Comparison of ENCODE assay signal across 19 cellular contexts in genomic region chr1:217642455-217642854, GRCh38. TPM values are rescaled to one million over a fixed set of nuclear protein-coding genes. Genes with fewer than 3 reads are reported as not detected.
A peak's percentile ranks its signal among the peaks of the same experiment; 100 is the strongest.
DNase-seq lines count a peak whose midpoint lies in the region; ATAC-seq, FAIRE-seq and TF ChIP-seq lines count a peak whose summit lies in the region.
"Had no signal": no experiment of that assay in that cellular context is flagged by ENCODE, and none has a peak within 500 bp of the region (broad histone marks: within the 10 kb centered on the region; RNA-seq: fewer than 3 reads in every experiment).

No MANE protein-coding gene starts in this region.

- no peak overlapping the region for H3K27ac Mint-ChIP-seq in GM23338
- H3K27ac Mint-ChIP-seq in CD8-positive, alpha-beta T cell = no peak overlapping the region
- H3K27ac Mint-ChIP-seq: CD4-positive, alpha-beta memory T cell; H9 had no signal

- peak overlapping the region; percentile 67; the same call in 1 of the 2 replicates for H2AFZ ChIP-seq in GM23338
- H2AFZ ChIP-seq: GM23248 had no signal

- no peak overlapping the region for H2BK5ac ChIP-seq in mesendoderm (ENCODE audit: low read length)

- H3K27me3 ChIP-seq in GM23338 (ENCODE audit: insufficient read depth) = no peaks in the 10 kb centered on the region
- no peaks in the 10 kb centered on the region for H3K27me3 ChIP-seq in mesendoderm (ENCODE audit: insufficient read depth, low read length, poor library complexity)
- no peaks in the 10 kb centered on the region for H3K27me3 ChIP-seq in CD8-positive, alpha-beta T cell (ENCODE audit: insufficient read depth, low read length)

- H3K18ac ChIP-seq in mesendoderm (ENCODE audit: low read length) = no peak overlapping the region

- no peak overlapping the region for H3K4ac ChIP-seq in mesendoderm (ENCODE audit: low read depth, low read length)

- no peak overlapping the region for H2AK5ac ChIP-seq in mesendoderm (ENCODE audit: low read length)

- H3K36me3 ChIP-seq in GM23338 (ENCODE audit: insufficient read depth) (no peaks in the 10 kb centered on the region), mesendoderm (ENCODE audit: control insufficient read depth, insufficient read depth, low read length) (no peaks in the 10 kb centered on the region)
- no peaks in the 10 kb centered on the region for H3K36me3 ChIP-seq in CD8-positive, alpha-beta T cell (ENCODE audit: insufficient read depth, low read length)

- H4K5ac ChIP-seq in mesendoderm (ENCODE audit: low read length) = no peak overlapping the region

- intact Hi-C loops in CD8-positive, alpha-beta T cell (cut with DNase I, micrococcal nuclease) = no loop called here

- H3K4me1 ChIP-seq in GM23338 (ENCODE audit: insufficient read depth) (no peaks in the 10 kb centered on the region), mesendoderm (ENCODE audit: control insufficient read depth, low read depth, low read length) (no peaks in the 10 kb centered on the region)
- H3K4me1 ChIP-seq in CD8-positive, alpha-beta T cell (ENCODE audit: insufficient read depth, low read length) = no peaks in the 10 kb centered on the region
- H3K4me1 ChIP-seq: Caco-2 had no signal

- no peaks in the 10 kb centered on the region for H3K79me1 ChIP-seq in mesendoderm (ENCODE audit: low read length)

- H3K27me3 Mint-ChIP-seq in GM23338 (ENCODE audit: insufficient read depth, low read depth, poor library complexity) = no peaks in the 10 kb centered on the region
- H3K27me3 Mint-ChIP-seq in CD8-positive, alpha-beta T cell (ENCODE audit: low read depth) = peaks cover 8% of the 10 kb centered on the region

- CTCF ChIA-PET in CD8-positive, alpha-beta T cell (lab: Charles Lee) = no interaction called here

- WGBS in mesendoderm (ENCODE audit: extremely low coverage, insufficient coverage, low lambda C conversion rate) = no CpG with 5 or more reads among the region's 6 CpGs

- H4K8ac ChIP-seq in mesendoderm (ENCODE audit: low read depth, low read length) = no peak overlapping the region

- TF ChIP-seq CTCF in D721Med (IDR thresholded peaks at IDR 0.05; ENCODE audit: insufficient read depth, missing control alignments) = no peak
- no peak for TF ChIP-seq CTCF in GM23338 (conservative IDR thresholded peaks at IDR 0.05; ENCODE audit: low read depth in 2 of 2)
- TF ChIP-seq CTCF in CD8-positive, alpha-beta T cell (IDR thresholded peaks at IDR 0.05) = no peak

- H3K27ac ChIP-seq in GM23338 (ENCODE audit: low read depth) (no peak overlapping the region), mesendoderm (ENCODE audit: low read depth, low read length) (no peak overlapping the region)
- no peak overlapping the region for H3K27ac ChIP-seq in CD8-positive, alpha-beta T cell (ENCODE audit: low read depth, low read length)
- H3K27ac ChIP-seq: GM23248 had no signal

- no peaks in the 10 kb centered on the region for H3F3A ChIP-seq in GM23338 (replicated peaks; ENCODE audit: low read depth)

- no peaks in the 10 kb centered on the region for H3K9me3 ChIP-seq in CD8-positive, alpha-beta T cell (ENCODE audit: low read length)
- H3K9me3 ChIP-seq: Caco-2 had no signal

- H3K79me2 ChIP-seq in GM23338 (replicated peaks; ENCODE audit: insufficient read depth) = no peaks in the 10 kb centered on the region
- H3K79me2 ChIP-seq in mesendoderm (ENCODE audit: control insufficient read depth, insufficient read depth, low read length) = no peaks in the 10 kb centered on the region

- FAIRE-seq in D721Med (lab: Jason Lieb, UNC) = peak; percentile 74
- FAIRE-seq: GM12878, GM19239 had no signal

- no peak for ATAC-seq in GM23338
- ATAC-seq in CD8-positive, alpha-beta T cell = no peak
- ATAC-seq: GM12878, HCT116 had no signal

- no peak overlapping the region for H3K23ac ChIP-seq in mesendoderm (ENCODE audit: low read length)

- H4K20me1 ChIP-seq in GM23338 (replicated peaks; ENCODE audit: insufficient read depth) = no peaks in the 10 kb centered on the region

- no peak overlapping the region for H2BK15ac ChIP-seq in mesendoderm (replicated peaks; ENCODE audit: low read depth)

- no peaks in the 10 kb centered on the region for H3K9me2 ChIP-seq in GM23338 (ENCODE audit: insufficient read depth)

- DNase-seq in D721Med (ENCODE audit: insufficient read length, low spot score) (no peak), GM23338 (ENCODE audit: low spot score) (no peak), NCI-H82 treated with DMSO at 0.1 percent for 48 hours (lab: John Stamatoyannopoulos, UW; ENCODE audit: unreplicated experiment) (peak; percentile 42), mesendoderm (peak; percentile 61), NCI-H1417 treated with DMSO at 0.1 percent for 48 hours (lab: John Stamatoyannopoulos, UW) (no peak)
- no peak for DNase-seq in CD8-positive, alpha-beta T cell
- DNase-seq: C1 segment of cervical spinal cord; Caco-2; CD4-positive, alpha-beta memory T cell; DMS 273 treated with DMSO at 0.1 percent for 48 hours; DMS79; EL; GDM1; GM23248; H9 had no signal

- H3K56ac ChIP-seq in mesendoderm (ENCODE audit: low read length) = no peak overlapping the region

- no peaks in the 10 kb centered on the region for H3K9me3 Mint-ChIP-seq in GM23338
- H3K9me3 Mint-ChIP-seq in CD8-positive, alpha-beta T cell = peaks cover 2% of the 10 kb centered on the region
- H3K9me3 Mint-ChIP-seq: H9 had no signal

- H3K4me1 Mint-ChIP-seq in GM23338 = peaks cover 4% of the 10 kb centered on the region; the same call in 1 of the 3 replicates
- H3K4me1 Mint-ChIP-seq in CD8-positive, alpha-beta T cell (ENCODE audit: low read depth) = no peaks in the 10 kb centered on the region
- H3K4me1 Mint-ChIP-seq: CD4-positive, alpha-beta memory T cell had no signal

- no peak overlapping the region for H3K4me2 ChIP-seq in GM23338
- no peak overlapping the region for H3K4me2 ChIP-seq in mesendoderm (ENCODE audit: low read length)

- no peak overlapping the region for H3K4me3 Mint-ChIP-seq in GM23338
- H3K4me3 Mint-ChIP-seq in CD8-positive, alpha-beta T cell = no peak overlapping the region
- H3K4me3 Mint-ChIP-seq: H9 had no signal

- no peak overlapping the region for H3K9ac ChIP-seq in mesendoderm (ENCODE audit: low read length)
- H3K9ac ChIP-seq: GM23248 had no signal

- H3K4me3 ChIP-seq in GM23338 (no peak overlapping the region), mesendoderm (ENCODE audit: low read length) (no peak overlapping the region)
- no peak overlapping the region for H3K4me3 ChIP-seq in CD8-positive, alpha-beta T cell (ENCODE audit: low read depth, low read length)
- H3K4me3 ChIP-seq: GM12878, GM23248 had no signal

- H3K36me3 Mint-ChIP-seq in GM23338 (ENCODE audit: low read depth) = no peaks in the 10 kb centered on the region
- no peaks in the 10 kb centered on the region for H3K36me3 Mint-ChIP-seq in CD8-positive, alpha-beta T cell
- H3K36me3 Mint-ChIP-seq: CD4-positive, alpha-beta memory T cell had no signal

- POLR2A ChIA-PET in CD8-positive, alpha-beta T cell (lab: Charles Lee) = no interaction called here

- no peak overlapping the region for H2BK120ac ChIP-seq in mesendoderm (ENCODE audit: low read depth, low read length)

TF ChIP-seq in GM23338, 12 proteins besides CTCF, POLR2A, EP300 and RAD21:
- no peak for TF ChIP-seq EZH2phosphoT487 (IDR thresholded peaks at IDR 0.05; ENCODE audit: unreplicated experiment)
- TF ChIP-seq JUNB (IDR thresholded peaks at IDR 0.05; ENCODE audit: unreplicated experiment) = no peak
- TF ChIP-seq POLR2AphosphoS5 (IDR thresholded peaks at IDR 0.05; ENCODE audit: low read depth) = no peak
- no peak for TF ChIP-seq ZNF331 (CRISPR knock-in tag; IDR thresholded peaks at IDR 0.05; ENCODE audit: low read depth)
- TF ChIP-seq NANOG (IDR thresholded peaks at IDR 0.05; ENCODE audit: borderline replicate concordance) = no peak
- no peak for TF ChIP-seq ZNF114 (CRISPR knock-in tag; IDR thresholded peaks at IDR 0.05)

RNA-seq across cellular contexts. Expression of gene SPATA17, which starts 11.3 kb away (rescaled TPM):
- total RNA-seq in GM23338 (2014; rRNA removed; shearing (Covaris generic)) = 1.3 and 3.5 TPM in 2 replicates
- 1.2 and 1.4 TPM in 2 replicates for polyA plus RNA-seq in GM23338 (2016; fragmentation: Nextera tagmentation; extraction: Ambion mirVana)
- polyA plus RNA-seq in mesendoderm (2013, experiment 1 of 2) = 0.51 TPM
- 0.45 TPM for polyA plus RNA-seq in mesendoderm (2013, experiment 2 of 2)
- total RNA-seq in CD8-positive, alpha-beta T cell = not detected
- total RNA-seq: A673; CD4-positive, alpha-beta memory T cell had no signal
- polyA plus RNA-seq: CD4-positive, alpha-beta memory T cell had no signal

RNA-seq across cellular contexts. Expression of gene GPATCH2, which starts 11.6 kb away (rescaled TPM):
- total RNA-seq in GM23338 (2014; rRNA removed; shearing (Covaris generic)) = 19.4 and 26.7 TPM in 2 replicates
- polyA plus RNA-seq in GM23338 (2016; fragmentation: Nextera tagmentation; extraction: Ambion mirVana) = 11.1 and 12.3 TPM in 2 replicates
- 8.9 TPM for polyA plus RNA-seq in mesendoderm (2013, experiment 1 of 2)
- 9.2 TPM for polyA plus RNA-seq in mesendoderm (2013, experiment 2 of 2)
- 1 to 10 TPM; 7.2 to 7.6 TPM for total RNA-seq in CD8-positive, alpha-beta T cell

Comparison
In these comparisons a context has a peak if more than half of its experiments do, and no peak if none do; other contexts are left out.
1. DNase-seq: peak in NCI-H82 treated with DMSO at 0.1 percent for 48 hours (single experiment) and mesendoderm (single experiment); none in D721Med (single experiment), GM23338 (single experiment), CD8-positive, alpha-beta T cell (0 of 7) and NCI-H1417 treated with DMSO at 0.1 percent for 48 hours (single experiment).